Comparison of ENCODE assay signal across 2 cellular contexts in genomic region chr6:116550796-116551195, GRCh38.
TF ChIP-seq lines count a peak whose summit lies in the region.

No MANE protein-coding gene starts in this region.

TF ChIP-seq in GM23338, 12 proteins besides CTCF, POLR2A, EP300 and RAD21 (continued from another document):
- TF ChIP-seq REST (IDR thresholded peaks at IDR 0.05; ENCODE audit: unreplicated experiment) (no peak), ETS1 (IDR thresholded peaks at IDR 0.05) (no peak), ZNF331 (CRISPR knock-in tag; IDR thresholded peaks at IDR 0.05; ENCODE audit: low read depth) (no peak), POLR2AphosphoS5 (IDR thresholded peaks at IDR 0.05; ENCODE audit: low read depth) (no peak), NANOG (IDR thresholded peaks at IDR 0.05; ENCODE audit: borderline replicate concordance) (no peak), JUNB (IDR thresholded peaks at IDR 0.05; ENCODE audit: unreplicated experiment) (no peak)

TF ChIP-seq in HepG2, 621 proteins besides CTCF, POLR2A, EP300 and RAD21 (continued from another document and continues in another):
- TF ChIP-seq ARID5B (CRISPR knock-in tag; IDR thresholded peaks at IDR 0.05), result peak; percentile 89
- TF ChIP-seq NCOA5 (CRISPR knock-in tag; IDR thresholded peaks at IDR 0.05), result no peak
- no peak for TF ChIP-seq RFX1 (IDR thresholded peaks at IDR 0.05)
- TF ChIP-seq ZNF766 (CRISPR knock-in tag; IDR thresholded peaks at IDR 0.05; ENCODE audit: borderline replicate concordance), result no peak
- no peak for TF ChIP-seq ZFP1 (CRISPR knock-in tag; IDR thresholded peaks at IDR 0.05)
- TF ChIP-seq ATM (IDR thresholded peaks at IDR 0.05; ENCODE audit: borderline replicate concordance), result no peak
- no peak for TF ChIP-seq TEAD3 (CRISPR knock-in tag; optimal IDR thresholded peaks at IDR 0.05; ENCODE audit: borderline replicate concordance)
- no peak for TF ChIP-seq ZNF83 (CRISPR knock-in tag; IDR thresholded peaks at IDR 0.05; ENCODE audit: borderline replicate concordance)
- no peak for TF ChIP-seq GLMP (CRISPR knock-in tag; IDR thresholded peaks at IDR 0.05; ENCODE audit: borderline replicate concordance)
- peak; percentile 50; the same call in 1 of the 2 replicates for TF ChIP-seq GATA4 (IDR thresholded peaks at IDR 0.05; ENCODE audit: borderline replicate concordance, low read depth)
- TF ChIP-seq ZNF33B (CRISPR knock-in tag; IDR thresholded peaks at IDR 0.05), result no peak
- no peak for TF ChIP-seq ELF4 (CRISPR knock-in tag; IDR thresholded peaks at IDR 0.05; ENCODE audit: borderline replicate concordance)
- TF ChIP-seq ZNF713 (CRISPR knock-in tag; IDR thresholded peaks at IDR 0.05), result no peak
- no peak for TF ChIP-seq NFIC (IDR thresholded peaks at IDR 0.05; ENCODE audit: low read length)
- no peak for TF ChIP-seq GATAD1 (CRISPR knock-in tag; IDR thresholded peaks at IDR 0.05)
- peak; percentile 81 for TF ChIP-seq RXRB (CRISPR knock-in tag; IDR thresholded peaks at IDR 0.05; ENCODE audit: borderline replicate concordance)
- no peak for TF ChIP-seq AGO1 (IDR thresholded peaks at IDR 0.05; ENCODE audit: low read depth, low read length, poor library complexity, severe bottlenecking)
- no peak for TF ChIP-seq ZNF879 (CRISPR knock-in tag; IDR thresholded peaks at IDR 0.05)
- no peak for TF ChIP-seq ZNF776 (CRISPR knock-in tag; IDR thresholded peaks at IDR 0.05)
- TF ChIP-seq ZFAT (CRISPR knock-in tag; conservative IDR thresholded peaks at IDR 0.05), result no peak
- no peak for TF ChIP-seq ZBTB4 (CRISPR knock-in tag; IDR thresholded peaks at IDR 0.05; ENCODE audit: borderline replicate concordance)
- TF ChIP-seq CREM (IDR thresholded peaks at IDR 0.05), result peak; percentile 24; the same call in 1 of the 2 replicates
- no peak for TF ChIP-seq CREM (CRISPR knock-in tag; IDR thresholded peaks at IDR 0.05)
- no peak for TF ChIP-seq ZNF607 (CRISPR knock-in tag; IDR thresholded peaks at IDR 0.05; ENCODE audit: borderline replicate concordance)
- peak; percentile 61; the same call in 1 of the 2 replicates for TF ChIP-seq ZNF614 (CRISPR knock-in tag; IDR thresholded peaks at IDR 0.05; ENCODE audit: borderline replicate concordance)
- no peak for TF ChIP-seq ZIK1 (CRISPR knock-in tag; IDR thresholded peaks at IDR 0.05; ENCODE audit: borderline replicate concordance, low read depth)
- TF ChIP-seq ATF3 (CRISPR knock-in tag; IDR thresholded peaks at IDR 0.05), result no peak
- TF ChIP-seq MTA3 (CRISPR knock-in tag; IDR thresholded peaks at IDR 0.05), result no peak
- TF ChIP-seq ZBTB21 (CRISPR knock-in tag; IDR thresholded peaks at IDR 0.05), result no peak
- no peak for TF ChIP-seq ELF1 (CRISPR knock-in tag; IDR thresholded peaks at IDR 0.05)
- TF ChIP-seq GABPA (IDR thresholded peaks at IDR 0.05; ENCODE audit: low read depth, low read length), result no peak
- no peak for TF ChIP-seq GABPA (CRISPR knock-in tag; IDR thresholded peaks at IDR 0.05; ENCODE audit: low read depth)
- TF ChIP-seq ZNF224 (CRISPR knock-in tag; IDR thresholded peaks at IDR 0.05), result no peak
- no peak for TF ChIP-seq HNRNPL (IDR thresholded peaks at IDR 0.05; ENCODE audit: low read depth, low read length)
- TF ChIP-seq MEIS2 (CRISPR knock-in tag; IDR thresholded peaks at IDR 0.05), result no peak
- no peak for TF ChIP-seq TOPORS (CRISPR knock-in tag; IDR thresholded peaks at IDR 0.05)
- no peak for TF ChIP-seq MBD4 (IDR thresholded peaks at IDR 0.05; ENCODE audit: borderline replicate concordance, low read length)
- TF ChIP-seq TERF1 (CRISPR knock-in tag; IDR thresholded peaks at IDR 0.05), result no peak
- TF ChIP-seq TCF7 (IDR thresholded peaks at IDR 0.05; ENCODE audit: low read depth), result peak; percentile 50
- TF ChIP-seq MYNN (CRISPR knock-in tag; IDR thresholded peaks at IDR 0.05; ENCODE audit: low read depth), result no peak
- no peak for TF ChIP-seq ZNF407 (CRISPR knock-in tag; IDR thresholded peaks at IDR 0.05; ENCODE audit: not compliant biosample characterization)
- peak; percentile 43; the same call in 1 of the 2 replicates for TF ChIP-seq ZNF788 (CRISPR knock-in tag; IDR thresholded peaks at IDR 0.05; ENCODE audit: borderline replicate concordance)
- TF ChIP-seq HNRNPLL (IDR thresholded peaks at IDR 0.05; ENCODE audit: low read depth, low read length, poor library complexity, severe bottlenecking), result no peak
- TF ChIP-seq GABPB1 (CRISPR knock-in tag; IDR thresholded peaks at IDR 0.05), result no peak
- no peak for TF ChIP-seq ZBTB37 (CRISPR knock-in tag; IDR thresholded peaks at IDR 0.05)
- 0 out of 2 replicates have a peak, but pooled peaks have one; percentile 8 for TF ChIP-seq ZMAT3 (CRISPR knock-in tag; conservative IDR thresholded peaks at IDR 0.05)
- TF ChIP-seq SIN3B (IDR thresholded peaks at IDR 0.05; ENCODE audit: low read length), result no peak
- TF ChIP-seq REPIN1 (CRISPR knock-in tag; IDR thresholded peaks at IDR 0.05; ENCODE audit: borderline replicate concordance, low read depth), result no peak
